In genomic region chr20:57364451-57364850, GRCh38 we compare ENCODE assay signal across 24 cellular contexts. TPM values are rescaled to one million over a fixed set of nuclear protein-coding genes. Genes with fewer than 3 reads are reported as not detected.
"Had no signal": no experiment of that assay in that cellular context is flagged by ENCODE, and none has a peak within 500 bp of the region (broad histone marks: within the 10 kb centered on the region; RNA-seq: fewer than 3 reads in every experiment).

No MANE protein-coding gene starts in this region.

- H3K9ac ChIP-seq: KMS-11, SK-N-SH had no signal

- H3K9me3 ChIP-seq: SK-N-SH had no signal

- H3K27ac ChIP-seq: KMS-11 had no signal

- FAIRE-seq: RCC 7860 had no signal

- DNase-seq: IMR-90, Kasumi-1, MM.1S, NCI-H1092 treated with DMSO at 0.1 percent for 48 hours, NCI-H1436, NCI-H187, NCI-H2029, NCI-H2081 treated with DMSO at 0.1 percent for 48 hours, NCI-H2171, NCI-H226, NCI-H446, NCI-H510A, NCI-H524 treated with DMSO at 0.1 percent for 48 hours, NCI-H69, NCI-H774, Right ventricle myocardium superior, RPMI8226, SK-N-SH, SW 1271 had no signal

- H3K4me2 ChIP-seq: KMS-11, SK-N-SH had no signal

RNA-seq across cellular contexts. Expression of gene SPO11, which starts 34.8 kb away (rescaled TPM):
- total RNA-seq: HT-29, IMR-90, M059J, Right ventricle myocardium superior, SK-MEL-5 had no signal
- polyA plus RNA-seq: IMR-90, SK-N-SH had no signal
